11 cellular contexts compared by ENCODE assay signal in genomic region chr1:193270996-193271395, GRCh38.
DNase-seq lines count a peak whose midpoint lies in the region; ATAC-seq, FAIRE-seq and TF ChIP-seq lines count a peak whose summit lies in the region.
"Had no signal": no experiment of that assay in that cellular context is flagged by ENCODE, and none has a peak within 500 bp of the region (broad histone marks: within the 10 kb centered on the region; RNA-seq: fewer than 3 reads in every experiment).

No MANE protein-coding gene starts in this region.

- no peak for DNase-seq in GM18507 (ENCODE audit: extremely low spot score, insufficient read length, low read depth)
- peak; percentile 5 for DNase-seq in fibroblast of the conjunctiva (ENCODE audit: low read depth)
- DNase-seq in NOMO-1 treated with DMSO at 0.1 percent for 48 hours (lab: John Stamatoyannopoulos, UW; ENCODE audit: unreplicated experiment), result no peak
- DNase-seq in stimulated activated CD4-positive, alpha-beta T cell treated with anti-CD3 and anti-CD28 coated beads, Interleukin-2, amount 100 ng/mL, for 24 hours, result no peak
- DNase-seq in HK-2 (ENCODE audit: unreplicated experiment), result no peak
- DNase-seq in erythroblast (lab: John Stamatoyannopoulos, UW), result no peak
- DNase-seq: Caco-2; effector CD4-positive, alpha-beta T cell; Peyer's patch had no signal

- ATAC-seq in GM21737 (IDR thresholded peaks at IDR 0.05; ENCODE audit: unreplicated experiment) (peak; percentile 90), HG03432 (IDR thresholded peaks at IDR 0.05; ENCODE audit: unreplicated experiment) (peak; percentile 94)

- peak; percentile 87 for FAIRE-seq in GM18507 (lab: Jason Lieb, UNC)

- TF ChIP-seq POLR2A in erythroblast (IDR thresholded peaks at IDR 0.05; ENCODE audit: low read length), result no peak
